23 cellular contexts compared by ENCODE assay signal in genomic region chr18:37495354-37495753, GRCh38.
DNase-seq lines count a peak whose midpoint lies in the region; FAIRE-seq and TF ChIP-seq lines count a peak whose summit lies in the region.
"Had no signal": no experiment of that assay in that cellular context is flagged by ENCODE, and none has a peak within 500 bp of the region (broad histone marks: within the 10 kb centered on the region; RNA-seq: fewer than 3 reads in every experiment).

No MANE protein-coding gene starts in this region.

- no peak overlapping the region for H2BK120ac ChIP-seq in H1 (replicated peaks; ENCODE audit: low read depth, low read length)
- H2BK120ac ChIP-seq in neuronal stem cell (ENCODE audit: low read depth, low read length), result no peak overlapping the region

- H3K36me3 ChIP-seq in H1 (ENCODE audit: control insufficient read depth in 2 of 4, insufficient read depth in 4 of 4, low read length in 3 of 4), result no peaks in the 10 kb centered on the region; a peak in 2 of 8 replicates
- H3K36me3 ChIP-seq in neuronal stem cell (replicated peaks in 1 of 2; ENCODE audit: control insufficient read depth in 2 of 2, insufficient read depth in 2 of 2, low read length in 2 of 2), result no peaks in the 10 kb centered on the region
- no peaks in the 10 kb centered on the region for H3K36me3 ChIP-seq in testis (ENCODE audit: low read depth, missing control alignments)
- no peaks in the 10 kb centered on the region for H3K36me3 ChIP-seq in CD8-positive, alpha-beta memory T cell (ENCODE audit: insufficient read depth, low read length)
- H3K36me3 ChIP-seq: BE2C, BLaER1 had no signal

- TF ChIP-seq POLR2A in H1 (IDR thresholded peaks at IDR 0.05; ENCODE audit: control extremely low read depth in 1 of 2, low read depth in 2 of 2, low read length in 2 of 2), result no peak
- TF ChIP-seq POLR2A in testis (IDR thresholded peaks at IDR 0.05), result no peak

- H2BK12ac ChIP-seq in H1 (ENCODE audit: low read depth, low read length) (peak overlapping the region; percentile 55; the same call in 1 of the 2 replicates), neuronal stem cell (ENCODE audit: low read length) (no peak overlapping the region)

- H3K4me1 Mint-ChIP-seq in CD8-positive, alpha-beta memory T cell, result no peaks in the 10 kb centered on the region
- H3K4me1 Mint-ChIP-seq: CD14-positive monocyte; CD4-positive, alpha-beta memory T cell; CD4-positive, CD25-positive, alpha-beta regulatory T cell had no signal

- no peak overlapping the region for H3K27ac Mint-ChIP-seq in CD8-positive, alpha-beta memory T cell
- H3K27ac Mint-ChIP-seq: CD4-positive, CD25-positive, alpha-beta regulatory T cell had no signal

- H3K4me1 ChIP-seq in H1 (replicated peaks in 1 of 4; ENCODE audit: control insufficient read depth in 3 of 4, insufficient read depth in 4 of 4, low read length in 3 of 4) (peaks cover 0 to 24% (median 6%) of the 10 kb centered on the region in 4 experiments; a peak in 4 of 7 replicates), neuronal stem cell (ENCODE audit: control insufficient read depth in 2 of 2, insufficient read depth in 1 of 2, low read depth in 1 of 2, low read length in 2 of 2) (peaks cover 0 to 17% of the 10 kb centered on the region in 2 donors), testis (no peaks in the 10 kb centered on the region)
- no peaks in the 10 kb centered on the region for H3K4me1 ChIP-seq in CD8-positive, alpha-beta memory T cell (ENCODE audit: insufficient read depth, low read length)
- H3K4me1 ChIP-seq: BE2C, BLaER1, Caco-2 had no signal

- H2AK5ac ChIP-seq in H1 (ENCODE audit: low read depth, low read length), result no peak overlapping the region
- peak overlapping the region; percentile 72 for H2AK5ac ChIP-seq in neuronal stem cell (ENCODE audit: low read depth, low read length)

- POLR2A ChIA-PET in H1 (lab: Charles Lee; ENCODE audit: partially characterized antibody), result interaction anchor here (1.1 to 1.2 kb wide), 3 partner anchors 8 to 50 kb away, joined by 3 read pairs; no protein-coding TSS in a partner anchor
- POLR2A ChIA-PET in CD8-positive, alpha-beta memory T cell (lab: Charles Lee), result no interaction called here

- no peak for DNase-seq in H1 (ENCODE audit: low read depth in 1 of 2, low spot score in 2 of 2)
- DNase-seq in kidney tubule cell (ENCODE audit: low spot score), result peak; percentile 65
- DNase-seq in neuronal stem cell (ENCODE audit: low spot score), result no peak
- no peak for DNase-seq in testis
- no peak for DNase-seq in CD8-positive, alpha-beta memory T cell
- no peak for DNase-seq in posterior vena cava (ENCODE audit: low spot score)
- DNase-seq: 8988T; ACHN; BE2C; C1 segment of cervical spinal cord; Caco-2; Calu3; CD4-positive, alpha-beta memory T cell; CD4-positive, CD25-positive, alpha-beta regulatory T cell; DMS79 treated with DMSO at 0.1 percent for 48 hours; GF-D8 had no signal

- no peaks in the 10 kb centered on the region for H4K20me1 ChIP-seq in H1 (replicated peaks in 1 of 2; ENCODE audit: control insufficient read depth in 1 of 2, insufficient read depth in 2 of 2, low read length in 2 of 2)
- H4K20me1 ChIP-seq: BLaER1 had no signal

- 0 out of 2 replicates have a peak, but pooled peaks cover 2% of the 10 kb centered on the region for H3K23me2 ChIP-seq in H1 (ENCODE audit: low read depth, low read length)

- H4K5ac ChIP-seq in H1 (ENCODE audit: insufficient read length, low read depth, low read length), result no peak overlapping the region

- H3K4me3 Mint-ChIP-seq in CD8-positive, alpha-beta memory T cell, result no peak overlapping the region
- H3K4me3 Mint-ChIP-seq: CD14-positive monocyte; CD4-positive, alpha-beta memory T cell; CD4-positive, CD25-positive, alpha-beta regulatory T cell had no signal

- H3K36me3 Mint-ChIP-seq in CD8-positive, alpha-beta memory T cell, result no peaks in the 10 kb centered on the region
- H3K36me3 Mint-ChIP-seq: CD14-positive monocyte; CD4-positive, alpha-beta memory T cell had no signal

- H3K79me2 ChIP-seq in H1 (ENCODE audit: control insufficient read depth in 1 of 2, insufficient read depth in 2 of 2, low read length in 2 of 2), result no peaks in the 10 kb centered on the region

- H3K9ac ChIP-seq in H1 (replicated peaks in 1 of 4; ENCODE audit: extremely low read depth in 1 of 4, low read depth in 3 of 4, low read length in 3 of 4) (no peak overlapping the region), neuronal stem cell (ENCODE audit: low read depth, low read length, poor library complexity) (no peak overlapping the region)
- H3K9ac ChIP-seq: BLaER1 had no signal

- FAIRE-seq in H1 (lab: Jason Lieb, UNC), result no peak
- FAIRE-seq: A204.1, D721Med, G401.6, GM12891, GM19239 had no signal

- no peak overlapping the region for H2BK20ac ChIP-seq in H1 (ENCODE audit: low read length)

- H3K23ac ChIP-seq in H1 (ENCODE audit: insufficient read length), result no peak overlapping the region
- no peak overlapping the region for H3K23ac ChIP-seq in neuronal stem cell (ENCODE audit: low read depth, low read length, poor library complexity)

- intact Hi-C loops in testis (cut with DNase I; ENCODE audit: low total_unique reads), result no loop called here
- intact Hi-C loops in posterior vena cava (cut with DNase I), result no loop called here

- H2BK5ac ChIP-seq in H1 (ENCODE audit: low read depth, low read length) (no peak overlapping the region), neuronal stem cell (ENCODE audit: low read length) (no peak overlapping the region)

- H3K4me2 ChIP-seq in H1 (ENCODE audit: insufficient read depth in 1 of 2, low read depth in 2 of 2, low read length in 2 of 2) (no peak overlapping the region), neuronal stem cell (ENCODE audit: insufficient read depth, low read length, poor library complexity, severe bottlenecking) (no peak overlapping the region)
- H3K4me2 ChIP-seq: BLaER1 had no signal

- H3K27me3 ChIP-seq in H1 (replicated peaks in 1 of 4; ENCODE audit: control insufficient read depth in 3 of 4, extremely low read depth in 1 of 4, insufficient read depth in 3 of 4, low read length in 3 of 4) (no peaks in the 10 kb centered on the region; a peak in 3 of 7 replicates), neuronal stem cell (ENCODE audit: control insufficient read depth in 3 of 3, insufficient read depth in 3 of 3, low read depth in 1 of 3, low read length in 3 of 3) (no peaks in the 10 kb centered on the region), testis (no peaks in the 10 kb centered on the region)
- H3K27me3 ChIP-seq in CD8-positive, alpha-beta memory T cell (ENCODE audit: insufficient read depth, low read length, poor library complexity, severe bottlenecking), result no peaks in the 10 kb centered on the region
- H3K27me3 ChIP-seq: BE2C, BLaER1 had no signal

- H3K79me1 ChIP-seq in H1 (ENCODE audit: low read depth, low read length) (no peaks in the 10 kb centered on the region), neuronal stem cell (ENCODE audit: low read depth, low read length) (no peaks in the 10 kb centered on the region)

- H3K4me3 ChIP-seq in H1 (ENCODE audit: extremely low read depth in 1 of 4, insufficient read depth in 2 of 4, low read depth in 3 of 4, low read length in 4 of 4), result no peak overlapping the region
- no peak overlapping the region for H3K4me3 ChIP-seq in neuronal stem cell (ENCODE audit: low read length in 2 of 2)
- no peak overlapping the region for H3K4me3 ChIP-seq in testis
- no peak overlapping the region for H3K4me3 ChIP-seq in CD8-positive, alpha-beta memory T cell (ENCODE audit: low read length)
- H3K4me3 ChIP-seq: BLaER1 had no signal

- H3K9me3 ChIP-seq in H1 (ENCODE audit: insufficient read depth in 2 of 2, low read depth in 1 of 2, low read length in 1 of 2) (no peaks in the 10 kb centered on the region), neuronal stem cell (replicated peaks in 1 of 2; ENCODE audit: control insufficient read depth in 2 of 2, insufficient read depth in 1 of 2, low read depth in 1 of 2, low read length in 2 of 2) (no peaks in the 10 kb centered on the region), testis (no peaks in the 10 kb centered on the region)
- H3K9me3 ChIP-seq in CD8-positive, alpha-beta memory T cell (ENCODE audit: low read length), result no peaks in the 10 kb centered on the region
- H3K9me3 ChIP-seq: BE2C, BLaER1, Caco-2 had no signal

- H2BK15ac ChIP-seq in H1 (ENCODE audit: low read length) (peak overlapping the region; percentile 72; the same call in 1 of the 2 replicates), neuronal stem cell (ENCODE audit: low read length) (no peak overlapping the region)

- H3K27ac ChIP-seq in H1 (ENCODE audit: low read depth, low read length) (no peak overlapping the region), neuronal stem cell (replicated peaks; ENCODE audit: low read length) (no peak overlapping the region), testis (no peak overlapping the region)
- no peak overlapping the region for H3K27ac ChIP-seq in CD8-positive, alpha-beta memory T cell (ENCODE audit: low read depth, low read length)
- H3K27ac ChIP-seq: BLaER1 had no signal

- peaks cover 0 to 4% (median 1%) of the 10 kb centered on the region in 5 donors for H3K9me3 Mint-ChIP-seq in CD8-positive, alpha-beta memory T cell
- H3K9me3 Mint-ChIP-seq: CD14-positive monocyte had no signal

- H4K8ac ChIP-seq in H1 (ENCODE audit: extremely low read depth, insufficient read depth, low read length), result no peak overlapping the region
- no peak overlapping the region for H4K8ac ChIP-seq in neuronal stem cell (ENCODE audit: low read depth, low read length)

- peaks cover 7 to 18% of the 10 kb centered on the region in 2 donors for H3K27me3 Mint-ChIP-seq in CD8-positive, alpha-beta memory T cell
- H3K27me3 Mint-ChIP-seq: CD4-positive, CD25-positive, alpha-beta regulatory T cell had no signal

- no peak for TF ChIP-seq CTCF in H1 (IDR thresholded peaks at IDR 0.05; ENCODE audit: control extremely low read depth in 1 of 3, insufficient read depth in 1 of 3, low read depth in 1 of 3, low read length in 3 of 3)
- no peak for TF ChIP-seq CTCF in testis (IDR thresholded peaks at IDR 0.05)

- 89% methylated on average over 2 of the region's 2 CpGs; no CpG with 5 or more reads in 1 of the 2 experiments for WGBS in H1 (ENCODE audit: extremely low coverage in 1 of 2, insufficient coverage in 1 of 2, insufficient read length in 1 of 2, insufficient replicate concordance in 2 of 2, low coverage in 1 of 2, low lambda C conversion rate in 2 of 2, missing lambda C conversion rate in 1 of 2), 2 experiments
- WGBS in neuronal stem cell (ENCODE audit: extremely low coverage in 2 of 2, insufficient read length in 2 of 2, insufficient replicate concordance in 1 of 2), 2 donors, result no CpG with 5 or more reads among the region's 2 CpGs
- WGBS in testis, 2 donors, result 89 to 95% methylated on average over 2 of the region's 2 CpGs

- TF ChIP-seq EP300 in H1 (IDR thresholded peaks at IDR 0.05; ENCODE audit: borderline replicate concordance in 1 of 2, low read depth in 2 of 2, low read length in 2 of 2), result no peak

- no peak overlapping the region for H2AFZ ChIP-seq in H1 (ENCODE audit: low read length)
- H2AFZ ChIP-seq in neuronal stem cell (ENCODE audit: low read length), result no peak overlapping the region

- H3K14ac ChIP-seq in H1 (ENCODE audit: insufficient read length), result no peak overlapping the region
- H3K14ac ChIP-seq in neuronal stem cell (ENCODE audit: low read length), result no peak overlapping the region

- TF ChIP-seq RAD21 in H1 (IDR thresholded peaks at IDR 0.05 in 1 of 2, conservative IDR thresholded peaks at IDR 0.05 in 1 of 2; ENCODE audit: low read depth in 2 of 2, low read length in 2 of 2), result no peak

- H3K4ac ChIP-seq in H1 (replicated peaks; ENCODE audit: insufficient read length, low read depth, low read length) (no peak overlapping the region), neuronal stem cell (ENCODE audit: low read length) (no peak overlapping the region)

- H3K18ac ChIP-seq in H1 (ENCODE audit: extremely low read depth, low read length), result no peak overlapping the region
- H3K18ac ChIP-seq in neuronal stem cell (ENCODE audit: low read length), result peak overlapping the region; percentile 48

- no peak overlapping the region for H4K91ac ChIP-seq in H1 (replicated peaks; ENCODE audit: insufficient read length, low read length)
- no peak overlapping the region for H4K91ac ChIP-seq in neuronal stem cell (ENCODE audit: low read depth, low read length, poor library complexity)

- CTCF ChIA-PET in H1 (lab: Charles Lee; ENCODE audit: partially characterized antibody), result interaction anchor here (0.6 to 5.6 kb wide), 14 partner anchors 10 to 711 kb away, joined by 3 to 34 read pairs (median 10); no protein-coding TSS in a partner anchor
- CTCF ChIA-PET in CD8-positive, alpha-beta memory T cell (lab: Charles Lee), result no interaction called here

- H3K56ac ChIP-seq in H1 (replicated peaks; ENCODE audit: insufficient read length, low read depth, low read length), result no peak overlapping the region
